4 cellular contexts compared by ENCODE assay signal in genomic region chr3:151969026-151969658, GRCh38.
TF ChIP-seq lines count a peak whose summit lies in the region.

No MANE protein-coding gene starts in this region.

TF ChIP-seq in A549, 52 proteins besides CTCF, POLR2A, EP300 and RAD21:
- TF ChIP-seq TP53 (CRISPR knock-in tag; IDR thresholded peaks at IDR 0.05) (no peak), MAFK (IDR thresholded peaks at IDR 0.05; ENCODE audit: partially characterized antibody) (peak; percentile 91)
- TF ChIP-seq, protein P1, sequence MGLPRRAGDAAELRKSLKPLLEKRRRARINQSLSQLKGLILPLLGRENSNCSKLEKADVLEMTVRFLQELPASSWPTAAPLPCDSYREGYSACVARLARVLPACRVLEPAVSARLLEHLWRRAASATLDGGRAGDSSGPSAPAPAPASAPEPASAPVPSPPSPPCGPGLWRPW (IDR thresholded peaks at IDR 0.05) = no peak

TF ChIP-seq in HCT116, 20 proteins besides CTCF, POLR2A, EP300 and RAD21:
- no peak for TF ChIP-seq ATF3 (IDR thresholded peaks at IDR 0.05)
- no peak for TF ChIP-seq EZH2phosphoT487 (IDR thresholded peaks at IDR 0.05; ENCODE audit: borderline replicate concordance)
- no peak for TF ChIP-seq ZFX (IDR thresholded peaks at IDR 0.05)
- TF ChIP-seq FOSL1 (IDR thresholded peaks at IDR 0.05; ENCODE audit: low read depth) = no peak
- no peak for TF ChIP-seq SP1 (IDR thresholded peaks at IDR 0.05; ENCODE audit: low read depth)
- TF ChIP-seq EZH2 (IDR thresholded peaks at IDR 0.05) = no peak
- TF ChIP-seq, protein P2, sequence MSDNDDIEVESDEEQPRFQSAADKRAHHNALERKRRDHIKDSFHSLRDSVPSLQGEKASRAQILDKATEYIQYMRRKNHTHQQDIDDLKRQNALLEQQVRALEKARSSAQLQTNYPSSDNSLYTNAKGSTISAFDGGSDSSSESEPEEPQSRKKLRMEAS (IDR thresholded peaks at IDR 0.05) = no peak
- no peak for TF ChIP-seq JUND (IDR thresholded peaks at IDR 0.05)
- no peak for TF ChIP-seq ZNF274 (IDR thresholded peaks at IDR 0.05; ENCODE audit: low read depth, low read length)
- TF ChIP-seq TCF7L2 (IDR thresholded peaks at IDR 0.05; ENCODE audit: borderline replicate concordance, extremely low read depth, insufficient read depth, insufficient read length) = no peak
- TF ChIP-seq, protein P3, sequence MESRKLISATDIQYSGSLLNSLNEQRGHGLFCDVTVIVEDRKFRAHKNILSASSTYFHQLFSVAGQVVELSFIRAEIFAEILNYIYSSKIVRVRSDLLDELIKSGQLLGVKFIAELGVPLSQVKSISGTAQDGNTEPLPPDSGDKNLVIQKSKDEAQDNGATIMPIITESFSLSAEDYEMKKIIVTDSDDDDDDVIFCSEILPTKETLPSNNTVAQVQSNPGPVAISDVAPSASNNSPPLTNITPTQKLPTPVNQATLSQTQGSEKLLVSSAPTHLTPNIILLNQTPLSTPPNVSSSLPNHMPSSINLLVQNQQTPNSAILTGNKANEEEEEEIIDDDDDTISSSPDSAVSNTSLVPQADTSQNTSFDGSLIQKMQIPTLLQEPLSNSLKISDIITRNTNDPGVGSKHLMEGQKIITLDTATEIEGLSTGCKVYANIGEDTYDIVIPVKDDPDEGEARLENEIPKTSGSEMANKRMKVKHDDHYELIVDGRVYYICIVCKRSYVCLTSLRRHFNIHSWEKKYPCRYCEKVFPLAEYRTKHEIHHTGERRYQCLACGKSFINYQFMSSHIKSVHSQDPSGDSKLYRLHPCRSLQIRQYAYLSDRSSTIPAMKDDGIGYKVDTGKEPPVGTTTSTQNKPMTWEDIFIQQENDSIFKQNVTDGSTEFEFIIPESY (IDR thresholded peaks at IDR 0.05; ENCODE audit: extremely low read depth, insufficient replicate concordance, low read length) = no peak
- TF ChIP-seq CBX3 (IDR thresholded peaks at IDR 0.05; ENCODE audit: low read depth) = no peak
- TF ChIP-seq EGR1 (IDR thresholded peaks at IDR 0.05; ENCODE audit: low read depth) = no peak
- TF ChIP-seq YY1 (IDR thresholded peaks at IDR 0.05; ENCODE audit: extremely low read depth, insufficient replicate concordance, low read depth, low read length) = no peak
- no peak for TF ChIP-seq REST (IDR thresholded peaks at IDR 0.05; ENCODE audit: low read depth)

TF ChIP-seq in H1, 55 proteins besides CTCF, POLR2A, EP300 and RAD21 (continues in another document):
- no peak for TF ChIP-seq TCF12 (IDR thresholded peaks at IDR 0.05; ENCODE audit: low read depth, low read length)
- TF ChIP-seq, protein P4, sequence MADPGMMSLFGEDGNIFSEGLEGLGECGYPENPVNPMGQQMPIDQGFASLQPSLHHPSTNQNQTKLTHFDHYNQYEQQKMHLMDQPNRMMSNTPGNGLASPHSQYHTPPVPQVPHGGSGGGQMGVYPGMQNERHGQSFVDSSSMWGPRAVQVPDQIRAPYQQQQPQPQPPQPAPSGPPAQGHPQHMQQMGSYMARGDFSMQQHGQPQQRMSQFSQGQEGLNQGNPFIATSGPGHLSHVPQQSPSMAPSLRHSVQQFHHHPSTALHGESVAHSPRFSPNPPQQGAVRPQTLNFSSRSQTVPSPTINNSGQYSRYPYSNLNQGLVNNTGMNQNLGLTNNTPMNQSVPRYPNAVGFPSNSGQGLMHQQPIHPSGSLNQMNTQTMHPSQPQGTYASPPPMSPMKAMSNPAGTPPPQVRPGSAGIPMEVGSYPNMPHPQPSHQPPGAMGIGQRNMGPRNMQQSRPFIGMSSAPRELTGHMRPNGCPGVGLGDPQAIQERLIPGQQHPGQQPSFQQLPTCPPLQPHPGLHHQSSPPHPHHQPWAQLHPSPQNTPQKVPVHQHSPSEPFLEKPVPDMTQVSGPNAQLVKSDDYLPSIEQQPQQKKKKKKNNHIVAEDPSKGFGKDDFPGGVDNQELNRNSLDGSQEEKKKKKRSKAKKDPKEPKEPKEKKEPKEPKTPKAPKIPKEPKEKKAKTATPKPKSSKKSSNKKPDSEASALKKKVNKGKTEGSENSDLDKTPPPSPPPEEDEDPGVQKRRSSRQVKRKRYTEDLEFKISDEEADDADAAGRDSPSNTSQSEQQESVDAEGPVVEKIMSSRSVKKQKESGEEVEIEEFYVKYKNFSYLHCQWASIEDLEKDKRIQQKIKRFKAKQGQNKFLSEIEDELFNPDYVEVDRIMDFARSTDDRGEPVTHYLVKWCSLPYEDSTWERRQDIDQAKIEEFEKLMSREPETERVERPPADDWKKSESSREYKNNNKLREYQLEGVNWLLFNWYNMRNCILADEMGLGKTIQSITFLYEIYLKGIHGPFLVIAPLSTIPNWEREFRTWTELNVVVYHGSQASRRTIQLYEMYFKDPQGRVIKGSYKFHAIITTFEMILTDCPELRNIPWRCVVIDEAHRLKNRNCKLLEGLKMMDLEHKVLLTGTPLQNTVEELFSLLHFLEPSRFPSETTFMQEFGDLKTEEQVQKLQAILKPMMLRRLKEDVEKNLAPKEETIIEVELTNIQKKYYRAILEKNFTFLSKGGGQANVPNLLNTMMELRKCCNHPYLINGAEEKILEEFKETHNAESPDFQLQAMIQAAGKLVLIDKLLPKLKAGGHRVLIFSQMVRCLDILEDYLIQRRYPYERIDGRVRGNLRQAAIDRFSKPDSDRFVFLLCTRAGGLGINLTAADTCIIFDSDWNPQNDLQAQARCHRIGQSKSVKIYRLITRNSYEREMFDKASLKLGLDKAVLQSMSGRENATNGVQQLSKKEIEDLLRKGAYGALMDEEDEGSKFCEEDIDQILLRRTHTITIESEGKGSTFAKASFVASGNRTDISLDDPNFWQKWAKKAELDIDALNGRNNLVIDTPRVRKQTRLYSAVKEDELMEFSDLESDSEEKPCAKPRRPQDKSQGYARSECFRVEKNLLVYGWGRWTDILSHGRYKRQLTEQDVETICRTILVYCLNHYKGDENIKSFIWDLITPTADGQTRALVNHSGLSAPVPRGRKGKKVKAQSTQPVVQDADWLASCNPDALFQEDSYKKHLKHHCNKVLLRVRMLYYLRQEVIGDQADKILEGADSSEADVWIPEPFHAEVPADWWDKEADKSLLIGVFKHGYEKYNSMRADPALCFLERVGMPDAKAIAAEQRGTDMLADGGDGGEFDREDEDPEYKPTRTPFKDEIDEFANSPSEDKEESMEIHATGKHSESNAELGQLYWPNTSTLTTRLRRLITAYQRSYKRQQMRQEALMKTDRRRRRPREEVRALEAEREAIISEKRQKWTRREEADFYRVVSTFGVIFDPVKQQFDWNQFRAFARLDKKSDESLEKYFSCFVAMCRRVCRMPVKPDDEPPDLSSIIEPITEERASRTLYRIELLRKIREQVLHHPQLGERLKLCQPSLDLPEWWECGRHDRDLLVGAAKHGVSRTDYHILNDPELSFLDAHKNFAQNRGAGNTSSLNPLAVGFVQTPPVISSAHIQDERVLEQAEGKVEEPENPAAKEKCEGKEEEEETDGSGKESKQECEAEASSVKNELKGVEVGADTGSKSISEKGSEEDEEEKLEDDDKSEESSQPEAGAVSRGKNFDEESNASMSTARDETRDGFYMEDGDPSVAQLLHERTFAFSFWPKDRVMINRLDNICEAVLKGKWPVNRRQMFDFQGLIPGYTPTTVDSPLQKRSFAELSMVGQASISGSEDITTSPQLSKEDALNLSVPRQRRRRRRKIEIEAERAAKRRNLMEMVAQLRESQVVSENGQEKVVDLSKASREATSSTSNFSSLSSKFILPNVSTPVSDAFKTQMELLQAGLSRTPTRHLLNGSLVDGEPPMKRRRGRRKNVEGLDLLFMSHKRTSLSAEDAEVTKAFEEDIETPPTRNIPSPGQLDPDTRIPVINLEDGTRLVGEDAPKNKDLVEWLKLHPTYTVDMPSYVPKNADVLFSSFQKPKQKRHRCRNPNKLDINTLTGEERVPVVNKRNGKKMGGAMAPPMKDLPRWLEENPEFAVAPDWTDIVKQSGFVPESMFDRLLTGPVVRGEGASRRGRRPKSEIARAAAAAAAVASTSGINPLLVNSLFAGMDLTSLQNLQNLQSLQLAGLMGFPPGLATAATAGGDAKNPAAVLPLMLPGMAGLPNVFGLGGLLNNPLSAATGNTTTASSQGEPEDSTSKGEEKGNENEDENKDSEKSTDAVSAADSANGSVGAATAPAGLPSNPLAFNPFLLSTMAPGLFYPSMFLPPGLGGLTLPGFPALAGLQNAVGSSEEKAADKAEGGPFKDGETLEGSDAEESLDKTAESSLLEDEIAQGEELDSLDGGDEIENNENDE (IDR thresholded peaks at IDR 0.05; ENCODE audit: insufficient replicate concordance, low read length) = no peak
- TF ChIP-seq SAP30 (IDR thresholded peaks at IDR 0.05; ENCODE audit: insufficient read depth, insufficient replicate concordance, low read length) = no peak
- TF ChIP-seq NANOG (IDR thresholded peaks at IDR 0.05; ENCODE audit: insufficient read depth, low read depth, low read length, poor library complexity, severe bottlenecking) = peak; percentile 11
- TF ChIP-seq MAFK (IDR thresholded peaks at IDR 0.05; ENCODE audit: low read depth, low read length) = peak; percentile 59; the same call in 1 of the 2 replicates
- TF ChIP-seq CEBPB (IDR thresholded peaks at IDR 0.05; ENCODE audit: low read depth, low read length) = peak; percentile 58
- no peak for TF ChIP-seq CREB1 (IDR thresholded peaks at IDR 0.05)
- no peak for TF ChIP-seq RNF2 (IDR thresholded peaks at IDR 0.05; ENCODE audit: borderline replicate concordance, low read depth, low read length, missing control alignments, poor library complexity, severe bottlenecking)
- TF ChIP-seq HDAC6 (IDR thresholded peaks at IDR 0.05; ENCODE audit: low read depth, low read length) = no peak
- no peak for TF ChIP-seq BRCA1 (IDR thresholded peaks at IDR 0.05; ENCODE audit: low read depth, low read length)

TF ChIP-seq in HepG2, 621 proteins besides CTCF, POLR2A, EP300 and RAD21:
- TF ChIP-seq BORCS8-MEF2B (CRISPR knock-in tag; IDR thresholded peaks at IDR 0.05) (no peak), ZNF577 (CRISPR knock-in tag; IDR thresholded peaks at IDR 0.05; ENCODE audit: borderline replicate concordance, low read depth) (no peak), RBAK (CRISPR knock-in tag; IDR thresholded peaks at IDR 0.05) (no peak), UBTF (CRISPR knock-in tag; IDR thresholded peaks at IDR 0.05) (no peak), CHD2 (IDR thresholded peaks at IDR 0.05; ENCODE audit: low read depth, low read length) (no peak), NCOR1 (IDR thresholded peaks at IDR 0.05; ENCODE audit: borderline replicate concordance, low read length) (no peak), RXRB (CRISPR knock-in tag; IDR thresholded peaks at IDR 0.05; ENCODE audit: borderline replicate concordance) (no peak), ARHGAP35 (CRISPR knock-in tag; IDR thresholded peaks at IDR 0.05; ENCODE audit: borderline replicate concordance) (no peak), PAWR (CRISPR knock-in tag; IDR thresholded peaks at IDR 0.05; ENCODE audit: borderline replicate concordance) (no peak), ZBTB1 (CRISPR knock-in tag; IDR thresholded peaks at IDR 0.05; ENCODE audit: borderline replicate concordance) (no peak), MAFK (conservative IDR thresholded peaks at IDR 0.05 in 1 of 2, IDR thresholded peaks at IDR 0.05 in 1 of 2; ENCODE audit: low read length in 2 of 2) (peak; percentile 85 to 91), MAFF (IDR thresholded peaks at IDR 0.05; ENCODE audit: low read depth, low read length) (peak; percentile 87), NR2C2 (CRISPR knock-in tag; IDR thresholded peaks at IDR 0.05; ENCODE audit: borderline replicate concordance) (no peak)
- TF ChIP-seq, protein P5, sequence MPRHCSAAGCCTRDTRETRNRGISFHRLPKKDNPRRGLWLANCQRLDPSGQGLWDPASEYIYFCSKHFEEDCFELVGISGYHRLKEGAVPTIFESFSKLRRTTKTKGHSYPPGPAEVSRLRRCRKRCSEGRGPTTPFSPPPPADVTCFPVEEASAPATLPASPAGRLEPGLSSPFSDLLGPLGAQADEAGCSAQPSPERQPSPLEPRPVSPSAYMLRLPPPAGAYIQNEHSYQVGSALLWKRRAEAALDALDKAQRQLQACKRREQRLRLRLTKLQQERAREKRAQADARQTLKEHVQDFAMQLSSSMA (CRISPR knock-in tag; IDR thresholded peaks at IDR 0.05) = no peak
